ENCODE assay signal across 8 cellular contexts in genomic region chr3:33439421-33440327, GRCh38. TPM values are rescaled to one million over a fixed set of nuclear protein-coding genes. Genes with fewer than 3 reads are reported as not detected.
DNase-seq lines count a peak whose midpoint lies in the region; ATAC-seq lines count a peak whose summit lies in the region.

No MANE protein-coding gene starts in this region.

- no peaks in the 10 kb centered on the region for H3K36me3 Mint-ChIP-seq in CD4-positive, CD25-positive, alpha-beta regulatory T cell

- no peaks in the 10 kb centered on the region for H3K27me3 ChIP-seq in CD4-positive, CD25-positive, alpha-beta regulatory T cell (ENCODE audit: control insufficient read depth, insufficient read depth, low read length)

- no peaks in the 10 kb centered on the region for H3K36me3 ChIP-seq in CD4-positive, CD25-positive, alpha-beta regulatory T cell (ENCODE audit: control insufficient read depth, insufficient read depth, low read length)

- H3K4me3 Mint-ChIP-seq in CD4-positive, CD25-positive, alpha-beta regulatory T cell = peak overlapping the region; percentile 98 to 100 (median 99)

- H3K4me1 Mint-ChIP-seq in CD4-positive, CD25-positive, alpha-beta regulatory T cell = peaks cover 28 to 65% (median 53%) of the 10 kb centered on the region in 4 donors

- H3K4me1 ChIP-seq in CD4-positive, CD25-positive, alpha-beta regulatory T cell (ENCODE audit: control insufficient read depth, insufficient read depth, low read length, poor library complexity, severe bottlenecking) = peaks cover 50% of the 10 kb centered on the region

- peak overlapping the region; percentile 93 for H3K4me3 ChIP-seq in CD4-positive, CD25-positive, alpha-beta regulatory T cell (ENCODE audit: low read depth, low read length)

- no peaks in the 10 kb centered on the region for H3K27me3 Mint-ChIP-seq in CD4-positive, CD25-positive, alpha-beta regulatory T cell

- no peaks in the 10 kb centered on the region for H3K9me3 ChIP-seq in CD4-positive, CD25-positive, alpha-beta regulatory T cell (ENCODE audit: control insufficient read depth in 2 of 2, low read length in 2 of 2)

- peak; percentile 41 to 64 (median 43) for DNase-seq in CD4-positive, CD25-positive, alpha-beta regulatory T cell
- peak; percentile 10 for DNase-seq in T follicular helper cell (ENCODE audit: low read depth)
- peak in 42 of 58 donors; percentile 9 to 76 (median 51) for DNase-seq in anterior cingulate cortex (lab: John Stamatoyannopoulos, UW)
- peak; percentile 43 to 54 for DNase-seq in hippocampal formation (lab: John Stamatoyannopoulos, UW)
- peak; percentile 86 for DNase-seq in retina
- DNase-seq in DMS114 treated with DMSO at 0.1 percent for 48 hours (lab: John Stamatoyannopoulos, UW; ENCODE audit: unreplicated experiment) = no peak

- peak overlapping the region; percentile 92 to 100 (median 98) for H3K27ac Mint-ChIP-seq in CD4-positive, CD25-positive, alpha-beta regulatory T cell

- ATAC-seq in CD4-positive, CD25-positive, alpha-beta regulatory T cell (ENCODE audit: low read depth in 2 of 2) = peak; percentile 0
- peak; percentile 16 for ATAC-seq in GM19025 (IDR thresholded peaks at IDR 0.05; ENCODE audit: low read depth, unreplicated experiment)
- peak; percentile 20 for ATAC-seq in HG03175 (IDR thresholded peaks at IDR 0.05; ENCODE audit: unreplicated experiment)

- peaks cover 0 to 2% (median 0%) of the 10 kb centered on the region in 7 donors for H3K9me3 Mint-ChIP-seq in CD4-positive, CD25-positive, alpha-beta regulatory T cell

- H3K27ac ChIP-seq in CD4-positive, CD25-positive, alpha-beta regulatory T cell (ENCODE audit: insufficient read depth, low read length, poor library complexity, severe bottlenecking) = peak overlapping the region; percentile 98

RNA-seq across cellular contexts. Expression of gene UBP1, which starts 0.5 kb away (rescaled TPM):
- 92.9 TPM for total RNA-seq in CD4-positive, CD25-positive, alpha-beta regulatory T cell
- 10 to 100 TPM in 3 of 4 donors, 1 to 10 TPM in 1; 9.3 to 12.6 (median 11.2) TPM for polyA plus RNA-seq in CD4-positive, CD25-positive, alpha-beta regulatory T cell
